In the genomic region with DNA sequence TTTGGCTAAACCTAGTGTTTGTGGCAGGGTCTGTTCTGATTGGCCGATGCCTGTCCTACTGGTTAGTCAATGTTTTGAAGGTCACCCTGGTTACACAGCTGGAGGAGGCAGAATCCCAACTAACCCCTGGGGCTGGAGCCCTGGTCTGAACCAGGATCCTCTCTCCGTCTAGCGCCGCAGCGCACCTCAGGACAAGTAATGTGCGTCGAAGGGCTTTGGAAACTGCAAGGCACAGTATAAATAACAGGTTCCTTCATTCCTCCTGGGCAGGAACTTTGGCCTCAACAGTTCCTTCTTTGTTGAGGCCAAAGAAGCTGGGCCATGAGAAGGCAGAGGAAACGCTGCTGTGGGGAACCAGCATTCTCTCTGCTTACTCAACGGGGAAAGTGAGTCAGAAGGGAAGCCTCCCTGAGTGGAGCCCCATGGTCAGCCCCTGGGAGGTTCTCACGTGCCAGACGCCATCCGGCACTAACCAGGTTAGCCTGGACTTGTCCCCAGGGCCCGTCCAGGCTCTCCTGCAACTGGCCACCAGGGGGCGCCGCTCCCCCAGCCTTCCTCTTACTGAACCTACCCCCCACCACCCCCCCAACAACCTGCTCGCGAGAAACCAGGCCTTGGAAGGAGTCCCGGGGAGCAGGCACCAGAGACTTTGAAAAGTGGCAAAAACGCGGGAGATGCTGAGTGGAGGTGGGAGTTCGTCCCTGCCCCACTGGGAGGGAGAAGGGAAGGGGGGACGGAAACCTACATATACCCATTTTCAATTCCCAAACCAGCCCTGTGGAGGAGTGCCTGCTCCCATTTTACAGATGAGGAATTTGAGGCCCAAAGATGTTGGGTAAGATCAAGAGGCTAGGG, we compare ENCODE assay signal across 1 cellular context.
A peak's percentile ranks its signal among the peaks of the same experiment; 100 is the strongest.
TF ChIP-seq lines count a peak whose summit lies in the region.

No MANE protein-coding gene starts in this region.

TF ChIP-seq in HEK293, 187 proteins besides CTCF, POLR2A, EP300 and RAD21 (continued from another document and continues in another):
- TF ChIP-seq ZBTB11 (tag by site-specific recombination; conservative IDR thresholded peaks at IDR 0.05; ENCODE audit: low read depth) (no peak), ZNF521 (tag by site-specific recombination; IDR thresholded peaks at IDR 0.05) (no peak), ZNF335 (tag by site-specific recombination; conservative IDR thresholded peaks at IDR 0.05) (peak; percentile 80), ZSCAN16 (tag by site-specific recombination; IDR thresholded peaks at IDR 0.05) (no peak), ZNF341 (tag by site-specific recombination; IDR thresholded peaks at IDR 0.05; ENCODE audit: low read depth) (0 out of 2 replicates have a peak, but pooled peaks have one; percentile 27), GLIS2 (tag by site-specific recombination; IDR thresholded peaks at IDR 0.05) (peak; percentile 84), ZNF548 (tag by site-specific recombination; IDR thresholded peaks at IDR 0.05) (no peak), SCRT2 (tag by site-specific recombination; IDR thresholded peaks at IDR 0.05) (peak; percentile 45; the same call in 1 of the 2 replicates), ZNF19 (tag by site-specific recombination; IDR thresholded peaks at IDR 0.05; ENCODE audit: low read depth) (no peak), ZNF600 (tag by site-specific recombination; IDR thresholded peaks at IDR 0.05) (no peak), ZNF777 (tag by site-specific recombination; IDR thresholded peaks at IDR 0.05; ENCODE audit: borderline replicate concordance) (no peak), MYNN (tag by site-specific recombination; IDR thresholded peaks at IDR 0.05; ENCODE audit: borderline replicate concordance) (no peak), ZNF561 (tag by site-specific recombination; IDR thresholded peaks at IDR 0.05; ENCODE audit: borderline replicate concordance) (no peak), ZNF501 (tag by site-specific recombination; IDR thresholded peaks at IDR 0.05) (0 out of 2 replicates have a peak, but pooled peaks have one; percentile 19), ZNF837 (tag by site-specific recombination; IDR thresholded peaks at IDR 0.05) (no peak), ZXDB (tag by site-specific recombination; IDR thresholded peaks at IDR 0.05) (0 out of 2 replicates have a peak, but pooled peaks have one; percentile 29), ZNF639 (tag by site-specific recombination; IDR thresholded peaks at IDR 0.05) (no peak), ZNF311 (tag by site-specific recombination; IDR thresholded peaks at IDR 0.05; ENCODE audit: borderline replicate concordance) (no peak), ZNF16 (tag by site-specific recombination; IDR thresholded peaks at IDR 0.05; ENCODE audit: low read depth) (no peak), ZNF26 (tag by site-specific recombination; IDR thresholded peaks at IDR 0.05) (no peak), ZNF585B (tag by site-specific recombination; IDR thresholded peaks at IDR 0.05) (no peak), ZNF112 (tag by site-specific recombination; IDR thresholded peaks at IDR 0.05) (no peak), ZNF670 (tag by site-specific recombination; IDR thresholded peaks at IDR 0.05; ENCODE audit: low read depth) (no peak), ZEB2 (tag by site-specific recombination; IDR thresholded peaks at IDR 0.05) (no peak), FEZF1 (tag by site-specific recombination; IDR thresholded peaks at IDR 0.05) (no peak), ZBTB1 (tag by site-specific recombination; IDR thresholded peaks at IDR 0.05) (no peak), ZNF302 (tag by site-specific recombination; IDR thresholded peaks at IDR 0.05; ENCODE audit: low read depth) (no peak), BCL11B (tag by site-specific recombination; IDR thresholded peaks at IDR 0.05; ENCODE audit: low read depth) (no peak; the same call in 1 of the 2 replicates), ZFP41 (tag by site-specific recombination; IDR thresholded peaks at IDR 0.05; ENCODE audit: borderline replicate concordance) (no peak), ZNF2 (tag by site-specific recombination; IDR thresholded peaks at IDR 0.05) (peak; percentile 48; the same call in 1 of the 2 replicates), ZNF221 (tag by site-specific recombination; IDR thresholded peaks at IDR 0.05; ENCODE audit: borderline replicate concordance) (no peak), GFI1B (tag by site-specific recombination; IDR thresholded peaks at IDR 0.05) (no peak), ZNF366 (tag by site-specific recombination; conservative IDR thresholded peaks at IDR 0.05) (no peak), KLF16 (tag by site-specific recombination; IDR thresholded peaks at IDR 0.05) (no peak), ZNF169 (tag by site-specific recombination; IDR thresholded peaks at IDR 0.05) (no peak), SCRT1 (tag by site-specific recombination; IDR thresholded peaks at IDR 0.05; ENCODE audit: borderline replicate concordance) (peak; percentile 65; the same call in 1 of the 2 replicates), ZNF558 (tag by site-specific recombination; IDR thresholded peaks at IDR 0.05) (no peak), ZNF76 (tag by site-specific recombination; IDR thresholded peaks at IDR 0.05; ENCODE audit: borderline replicate concordance, low read depth) (no peak), KLF7 (tag by site-specific recombination; IDR thresholded peaks at IDR 0.05; ENCODE audit: borderline replicate concordance) (no peak), GLIS1 (tag by site-specific recombination; IDR thresholded peaks at IDR 0.05) (peak; percentile 97), ZNF274 (IDR thresholded peaks at IDR 0.05; ENCODE audit: low read length) (no peak), ZNF274 (tag by site-specific recombination; IDR thresholded peaks at IDR 0.05; ENCODE audit: borderline replicate concordance) (no peak)
- TF ChIP-seq, protein P1, sequence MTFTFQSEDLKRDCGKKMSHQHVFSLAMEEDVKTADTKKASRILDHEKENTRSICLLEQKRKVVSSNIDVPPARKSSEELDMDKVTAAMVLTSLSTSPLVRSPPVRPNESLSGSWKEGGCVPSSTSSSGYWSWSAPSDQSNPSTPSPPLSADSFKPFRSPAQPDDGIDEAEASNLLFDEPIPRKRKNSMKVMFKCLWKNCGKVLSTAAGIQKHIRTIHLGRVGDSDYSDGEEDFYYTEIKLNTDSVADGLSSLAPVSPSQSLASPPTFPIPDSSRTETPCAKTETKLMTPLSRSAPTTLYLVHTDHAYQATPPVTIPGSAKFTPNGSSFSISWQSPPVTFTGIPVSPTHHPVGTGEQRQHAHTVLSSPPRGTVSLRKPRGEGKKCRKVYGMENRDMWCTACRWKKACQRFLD (tag by site-specific recombination; IDR thresholded peaks at IDR 0.05), result no peak
- TF ChIP-seq, protein P2, sequence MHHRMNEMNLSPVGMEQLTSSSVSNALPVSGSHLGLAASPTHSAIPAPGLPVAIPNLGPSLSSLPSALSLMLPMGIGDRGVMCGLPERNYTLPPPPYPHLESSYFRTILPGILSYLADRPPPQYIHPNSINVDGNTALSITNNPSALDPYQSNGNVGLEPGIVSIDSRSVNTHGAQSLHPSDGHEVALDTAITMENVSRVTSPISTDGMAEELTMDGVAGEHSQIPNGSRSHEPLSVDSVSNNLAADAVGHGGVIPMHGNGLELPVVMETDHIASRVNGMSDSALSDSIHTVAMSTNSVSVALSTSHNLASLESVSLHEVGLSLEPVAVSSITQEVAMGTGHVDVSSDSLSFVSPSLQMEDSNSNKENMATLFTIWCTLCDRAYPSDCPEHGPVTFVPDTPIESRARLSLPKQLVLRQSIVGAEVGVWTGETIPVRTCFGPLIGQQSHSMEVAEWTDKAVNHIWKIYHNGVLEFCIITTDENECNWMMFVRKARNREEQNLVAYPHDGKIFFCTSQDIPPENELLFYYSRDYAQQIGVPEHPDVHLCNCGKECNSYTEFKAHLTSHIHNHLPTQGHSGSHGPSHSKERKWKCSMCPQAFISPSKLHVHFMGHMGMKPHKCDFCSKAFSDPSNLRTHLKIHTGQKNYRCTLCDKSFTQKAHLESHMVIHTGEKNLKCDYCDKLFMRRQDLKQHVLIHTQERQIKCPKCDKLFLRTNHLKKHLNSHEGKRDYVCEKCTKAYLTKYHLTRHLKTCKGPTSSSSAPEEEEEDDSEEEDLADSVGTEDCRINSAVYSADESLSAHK (tag by site-specific recombination; IDR thresholded peaks at IDR 0.05), result no peak
- TF ChIP-seq, protein P3, sequence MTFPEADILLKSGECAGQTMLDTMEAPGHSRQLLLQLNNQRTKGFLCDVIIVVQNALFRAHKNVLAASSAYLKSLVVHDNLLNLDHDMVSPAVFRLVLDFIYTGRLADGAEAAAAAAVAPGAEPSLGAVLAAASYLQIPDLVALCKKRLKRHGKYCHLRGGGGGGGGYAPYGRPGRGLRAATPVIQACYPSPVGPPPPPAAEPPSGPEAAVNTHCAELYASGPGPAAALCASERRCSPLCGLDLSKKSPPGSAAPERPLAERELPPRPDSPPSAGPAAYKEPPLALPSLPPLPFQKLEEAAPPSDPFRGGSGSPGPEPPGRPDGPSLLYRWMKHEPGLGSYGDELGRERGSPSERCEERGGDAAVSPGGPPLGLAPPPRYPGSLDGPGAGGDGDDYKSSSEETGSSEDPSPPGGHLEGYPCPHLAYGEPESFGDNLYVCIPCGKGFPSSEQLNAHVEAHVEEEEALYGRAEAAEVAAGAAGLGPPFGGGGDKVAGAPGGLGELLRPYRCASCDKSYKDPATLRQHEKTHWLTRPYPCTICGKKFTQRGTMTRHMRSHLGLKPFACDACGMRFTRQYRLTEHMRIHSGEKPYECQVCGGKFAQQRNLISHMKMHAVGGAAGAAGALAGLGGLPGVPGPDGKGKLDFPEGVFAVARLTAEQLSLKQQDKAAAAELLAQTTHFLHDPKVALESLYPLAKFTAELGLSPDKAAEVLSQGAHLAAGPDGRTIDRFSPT (tag by site-specific recombination; IDR thresholded peaks at IDR 0.05), result no peak
- TF ChIP-seq, protein P4, sequence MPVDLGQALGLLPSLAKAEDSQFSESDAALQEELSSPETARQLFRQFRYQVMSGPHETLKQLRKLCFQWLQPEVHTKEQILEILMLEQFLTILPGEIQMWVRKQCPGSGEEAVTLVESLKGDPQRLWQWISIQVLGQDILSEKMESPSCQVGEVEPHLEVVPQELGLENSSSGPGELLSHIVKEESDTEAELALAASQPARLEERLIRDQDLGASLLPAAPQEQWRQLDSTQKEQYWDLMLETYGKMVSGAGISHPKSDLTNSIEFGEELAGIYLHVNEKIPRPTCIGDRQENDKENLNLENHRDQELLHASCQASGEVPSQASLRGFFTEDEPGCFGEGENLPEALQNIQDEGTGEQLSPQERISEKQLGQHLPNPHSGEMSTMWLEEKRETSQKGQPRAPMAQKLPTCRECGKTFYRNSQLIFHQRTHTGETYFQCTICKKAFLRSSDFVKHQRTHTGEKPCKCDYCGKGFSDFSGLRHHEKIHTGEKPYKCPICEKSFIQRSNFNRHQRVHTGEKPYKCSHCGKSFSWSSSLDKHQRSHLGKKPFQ (tag by site-specific recombination; IDR thresholded peaks at IDR 0.05), result no peak
- TF ChIP-seq, protein P5, sequence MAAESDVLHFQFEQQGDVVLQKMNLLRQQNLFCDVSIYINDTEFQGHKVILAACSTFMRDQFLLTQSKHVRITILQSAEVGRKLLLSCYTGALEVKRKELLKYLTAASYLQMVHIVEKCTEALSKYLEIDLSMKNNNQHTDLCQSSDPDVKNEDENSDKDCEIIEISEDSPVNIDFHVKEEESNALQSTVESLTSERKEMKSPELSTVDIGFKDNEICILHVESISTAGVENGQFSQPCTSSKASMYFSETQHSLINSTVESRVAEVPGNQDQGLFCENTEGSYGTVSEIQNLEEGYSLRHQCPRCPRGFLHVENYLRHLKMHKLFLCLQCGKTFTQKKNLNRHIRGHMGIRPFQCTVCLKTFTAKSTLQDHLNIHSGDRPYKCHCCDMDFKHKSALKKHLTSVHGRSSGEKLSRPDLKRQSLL (tag by site-specific recombination; IDR thresholded peaks at IDR 0.05), result no peak
